8 cellular contexts compared by ENCODE assay signal in genomic region chr1:72284084-72284397, GRCh38. TPM values are rescaled to one million over a fixed set of nuclear protein-coding genes. Genes with fewer than 3 reads are reported as not detected.
DNase-seq lines count a peak whose midpoint lies in the region; ATAC-seq, FAIRE-seq and TF ChIP-seq lines count a peak whose summit lies in the region.

No MANE protein-coding gene starts in this region.

- H3K27me3 ChIP-seq in SK-N-SH (ENCODE audit: insufficient read depth) (no peaks in the 10 kb centered on the region), ascending aorta (no peaks in the 10 kb centered on the region), HepG2 (ENCODE audit: control insufficient read depth in 1 of 2, insufficient read depth in 2 of 2, low read length in 2 of 2) (peaks cover 0 to 35% of the 10 kb centered on the region in 2 experiments; a peak in 4 of 5 replicates), transverse colon (peaks cover 40% of the 10 kb centered on the region)

- H4K20me1 ChIP-seq in SK-N-SH (ENCODE audit: insufficient read depth) = no peaks in the 10 kb centered on the region
- H4K20me1 ChIP-seq in HepG2 (ENCODE audit: insufficient read depth, low read length) = no peaks in the 10 kb centered on the region

- H3K4me2 ChIP-seq in SK-N-SH (peak overlapping the region; percentile 94), HepG2 (ENCODE audit: low read depth, low read length) (peak overlapping the region; percentile 99)

- TF ChIP-seq CTCF in SK-N-SH (IDR thresholded peaks at IDR 0.05) (no peak), ascending aorta (IDR thresholded peaks at IDR 0.05) (no peak), HepG2 (CRISPR knock-in tag; IDR thresholded peaks at IDR 0.05) (no peak), transverse colon (IDR thresholded peaks at IDR 0.05) (no peak)

- H3K79me2 ChIP-seq in SK-N-SH (ENCODE audit: insufficient read depth) = no peaks in the 10 kb centered on the region; the same call in 1 of the 2 replicates
- no peaks in the 10 kb centered on the region for H3K79me2 ChIP-seq in HepG2 (ENCODE audit: insufficient read depth, low read length)

- 2% methylated on average over 7 of the region's 7 CpGs for WGBS in SK-N-SH (ENCODE audit: low lambda C conversion rate)
- WGBS in HepG2 (ENCODE audit: low lambda C conversion rate) = 18% methylated on average over 7 of the region's 7 CpGs
- 1 to 2% methylated on average over 7 of the region's 7 CpGs for WGBS in transverse colon (ENCODE audit: low coverage in 1 of 2), 2 donors

- no peaks in the 10 kb centered on the region for H3K36me3 ChIP-seq in SK-N-SH (replicated peaks in 1 of 2; ENCODE audit: control insufficient read depth in 1 of 2, insufficient read depth in 2 of 2, low read length in 1 of 2)
- no peaks in the 10 kb centered on the region for H3K36me3 ChIP-seq in ascending aorta
- no peaks in the 10 kb centered on the region for H3K36me3 ChIP-seq in HepG2 (replicated peaks in 1 of 2; ENCODE audit: control insufficient read depth in 1 of 2, insufficient read depth in 2 of 2, low read length in 2 of 2)
- H3K36me3 ChIP-seq in transverse colon = no peaks in the 10 kb centered on the region

- BruUV-seq in HepG2 (replicated peaks; lab: Mats Ljungman, UMichigan) = no TSS peak

- ATAC-seq in SK-N-SH treated with all-trans-retinoic acid at 6 μM for 48 hours (no peak), HepG2 (no peak), esophagus mucosa (no peak), GM21737 (IDR thresholded peaks at IDR 0.05; ENCODE audit: unreplicated experiment) (no peak)

- in situ Hi-C loops in HepG2 (cut with HindIII; ENCODE audit: extremely low pct_ligation_motif_present, low pct_unique_long_range_greater_than_20kb) = no loop called here
- in situ Hi-C loops in transverse colon (cut with MboI; ENCODE audit: low pct_ligation_motif_present in 1 of 4, low pct_unique_long_range_greater_than_20kb in 1 of 4, low sequenced_read_pairs in 3 of 4) = no loop called here

- no peaks in the 10 kb centered on the region for H3K9me3 ChIP-seq in SK-N-SH
- H3K9me3 ChIP-seq in ascending aorta = no peaks in the 10 kb centered on the region
- H3K9me3 ChIP-seq in HepG2 (ENCODE audit: low read length) = no peaks in the 10 kb centered on the region
- H3K9me3 ChIP-seq in transverse colon = no peaks in the 10 kb centered on the region

- DNase-seq in SK-N-SH (no peak), ascending aorta (ENCODE audit: low spot score in 2 of 2) (no peak), HepG2 (ENCODE audit: low spot score) (no peak), transverse colon (no peak), NCI-H2227 treated with DMSO at 0.1 percent for 48 hours (lab: John Stamatoyannopoulos, UW) (no peak)

- peak overlapping the region; percentile 99 for H2AFZ ChIP-seq in SK-N-SH (ENCODE audit: low read depth)
- peak overlapping the region; percentile 40 for H2AFZ ChIP-seq in HepG2 (ENCODE audit: low read length)

- no peak for FAIRE-seq in HepG2 (lab: Jason Lieb, UNC)

- H3K4me1 ChIP-seq in SK-N-SH (ENCODE audit: control insufficient read depth in 1 of 2, insufficient read depth in 2 of 2, low read depth in 1 of 2, low read length in 1 of 2) (peaks cover 5 to 9% of the 10 kb centered on the region in 2 experiments), ascending aorta (peaks cover 0 to 5% of the 10 kb centered on the region in 2 donors), HepG2 (ENCODE audit: insufficient read depth, low read length) (peaks cover 24% of the 10 kb centered on the region), transverse colon (peaks cover 0 to 15% (median 7%) of the 10 kb centered on the region in 4 donors)

- H3K9ac ChIP-seq in SK-N-SH (peak overlapping the region; percentile 97), HepG2 (ENCODE audit: insufficient read depth, low read depth, low read length) (no peak overlapping the region)

- intact Hi-C loops in ascending aorta (cut with DNase I) = no loop called here
- intact Hi-C loops in HepG2 (cut with micrococcal nuclease; ENCODE audit: unreplicated experiment) = loop anchor here (5.0 kb wide), 1 partner anchor 198 kb away; no protein-coding TSS in a partner anchor
- intact Hi-C loops in transverse colon (cut with DNase I; ENCODE audit: low total_unique reads) = loop anchor here (5.0 kb wide), 1 partner anchor 102 kb away; no protein-coding TSS in a partner anchor

- TF ChIP-seq POLR2A in HepG2 (IDR thresholded peaks at IDR 0.05; ENCODE audit: insufficient read depth in 1 of 2, low read depth in 2 of 2, low read length in 2 of 2) (no peak), transverse colon (IDR thresholded peaks at IDR 0.05) (no peak)

- POLR2A ChIA-PET in SK-N-SH (lab: Yijun Ruan, JAX) (no interaction called here), HepG2 (lab: Yijun Ruan, JAX) (no interaction called here)

- H3K4me3 ChIP-seq in SK-N-SH (ENCODE audit: low read depth in 2 of 2, low read length in 1 of 2) (peak overlapping the region; percentile 65 to 91), ascending aorta (peak overlapping the region; percentile 78 to 95), HepG2 (replicated peaks in 1 of 3; ENCODE audit: insufficient read depth in 1 of 3, low read depth in 2 of 3, low read length in 3 of 3) (peak overlapping the region; percentile 50 to 73 (median 56)), transverse colon (peak overlapping the region; percentile 39 to 60 (median 50))

- CTCF ChIA-PET in SK-N-SH (lab: Yijun Ruan, JAX) (interaction anchor here (0.7 to 2.5 kb wide), 11 partner anchors 12 to 1391 kb away, joined by 3 to 7 read pairs (median 4); no protein-coding TSS in a partner anchor), HepG2 (lab: Yijun Ruan, JAX; ENCODE audit: low intra/inter-chr PET ratio, low total read pairs) (no interaction called here)

- peaks cover 32% of the 10 kb centered on the region for H3F3A ChIP-seq in SK-N-SH (replicated peaks; ENCODE audit: insufficient read depth)

- peak overlapping the region; percentile 95 to 96 for H3K27ac ChIP-seq in SK-N-SH (ENCODE audit: low read depth in 2 of 2, low read length in 1 of 2)
- peak overlapping the region; percentile 92 to 95 for H3K27ac ChIP-seq in ascending aorta
- H3K27ac ChIP-seq in HepG2 (ENCODE audit: extremely low read length, insufficient read depth, low read length) = no peak overlapping the region
- H3K27ac ChIP-seq in transverse colon = peak overlapping the region; percentile 79 to 94 (median 87)

- TF ChIP-seq RAD21 in SK-N-SH (IDR thresholded peaks at IDR 0.05; ENCODE audit: low read length) (no peak), HepG2 (CRISPR knock-in tag; IDR thresholded peaks at IDR 0.05) (no peak)

- H3K9me2 ChIP-seq in SK-N-SH = no peaks in the 10 kb centered on the region

- no peak for TF ChIP-seq EP300 in SK-N-SH (IDR thresholded peaks at IDR 0.05; ENCODE audit: borderline replicate concordance in 1 of 2, low read depth in 1 of 2, low read length in 1 of 2)
- no peak for TF ChIP-seq EP300 in HepG2 (IDR thresholded peaks at IDR 0.05; ENCODE audit: low read depth in 2 of 2, low read length in 2 of 2)
- TF ChIP-seq EP300 in HepG2 (CRISPR knock-in tag; IDR thresholded peaks at IDR 0.05; ENCODE audit: borderline replicate concordance) = no peak
- TF ChIP-seq EP300 in transverse colon (IDR thresholded peaks at IDR 0.05; ENCODE audit: low read depth) = no peak

TF ChIP-seq in HepG2, 621 proteins besides CTCF, POLR2A, EP300 and RAD21 (continues in another document):
- TF ChIP-seq, protein P1, sequence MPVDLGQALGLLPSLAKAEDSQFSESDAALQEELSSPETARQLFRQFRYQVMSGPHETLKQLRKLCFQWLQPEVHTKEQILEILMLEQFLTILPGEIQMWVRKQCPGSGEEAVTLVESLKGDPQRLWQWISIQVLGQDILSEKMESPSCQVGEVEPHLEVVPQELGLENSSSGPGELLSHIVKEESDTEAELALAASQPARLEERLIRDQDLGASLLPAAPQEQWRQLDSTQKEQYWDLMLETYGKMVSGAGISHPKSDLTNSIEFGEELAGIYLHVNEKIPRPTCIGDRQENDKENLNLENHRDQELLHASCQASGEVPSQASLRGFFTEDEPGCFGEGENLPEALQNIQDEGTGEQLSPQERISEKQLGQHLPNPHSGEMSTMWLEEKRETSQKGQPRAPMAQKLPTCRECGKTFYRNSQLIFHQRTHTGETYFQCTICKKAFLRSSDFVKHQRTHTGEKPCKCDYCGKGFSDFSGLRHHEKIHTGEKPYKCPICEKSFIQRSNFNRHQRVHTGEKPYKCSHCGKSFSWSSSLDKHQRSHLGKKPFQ (CRISPR knock-in tag; IDR thresholded peaks at IDR 0.05; ENCODE audit: insufficient replicate concordance) = no peak

RNA-seq across cellular contexts. Expression of gene NEGR1, which starts 1.7 kb away (rescaled TPM):
- polyA plus RNA-seq in SK-N-SH (2012; rRNA removed) (0.21 TPM in 2 replicates), HepG2 (2011; rRNA removed) (not detected in 2 replicates)
- polyA plus RNA-seq in SK-N-SH (2012; cell fraction: cytosol; rRNA removed) = 0.36 and 0.39 TPM in 2 replicates
- 0.14 and 0.33 TPM in 2 replicates for polyA plus RNA-seq in SK-N-SH (2012; cell fraction: nucleus; rRNA removed)
- total RNA-seq in ascending aorta (42.8 TPM), HepG2 (2016; rRNA removed; fragmentation: Illumina TruSeq; extraction: Trizol) (not detected in 2 replicates), transverse colon (10 to 100 TPM in 1 of 4 donors, 1 to 10 TPM in 3; 7.0 to 10.0 (median 8.1) TPM), esophagus mucosa (0.16 TPM)
- not detected in 2 replicates for total RNA-seq in HepG2 (2016; cell fraction: cytosol; rRNA removed; fragmentation: Illumina TruSeq; extraction: Trizol; ENCODE audit: low read depth)
- 0.03 TPM in 1 of 2 replicates, not detected in the other for total RNA-seq in HepG2 (2016; cell fraction: insoluble cytoplasmic fraction; rRNA removed; fragmentation: Illumina TruSeq; extraction: Trizol)
- not detected in 2 replicates for total RNA-seq in HepG2 (2016; cell fraction: membrane; rRNA removed; fragmentation: Illumina TruSeq; extraction: Trizol)
- not detected in 2 replicates for total RNA-seq in HepG2 (2016; cell fraction: nucleus; rRNA removed; fragmentation: Illumina TruSeq; extraction: Trizol)
- not detected in 2 replicates for polyA plus RNA-seq in HepG2 (2011; cell fraction: cytosol; rRNA removed)
- polyA plus RNA-seq in HepG2 (2011; cell fraction: nucleus; rRNA removed) = not detected in 2 replicates
- 0.01 TPM in 1 of 2 replicates, not detected in the other for polyA plus RNA-seq in HepG2 (2012)
- polyA plus RNA-seq in HepG2 (2016; cell fraction: cytosol; fragmentation: Illumina TruSeq; extraction: Trizol; ENCODE audit: low read depth) = not detected in 2 replicates
- polyA plus RNA-seq in HepG2 (2016; cell fraction: insoluble cytoplasmic fraction; fragmentation: Illumina TruSeq; extraction: Trizol; ENCODE audit: low read depth) = not detected in 2 replicates
- not detected in 2 replicates for polyA plus RNA-seq in HepG2 (2016; cell fraction: membrane; fragmentation: Illumina TruSeq; extraction: Trizol; ENCODE audit: low read depth)
- polyA plus RNA-seq in HepG2 (2016; cell fraction: nucleus; fragmentation: Illumina TruSeq; extraction: Trizol; ENCODE audit: insufficient read depth, low read depth) = not detected in 2 replicates
- 0.68 and 3.3 TPM in 2 replicates for polyA minus RNA-seq in HepG2 (2011; rRNA and poly(A)+ RNA removed; ENCODE audit: low replicate concordance)
- polyA minus RNA-seq in HepG2 (2011; cell fraction: cytosol; rRNA and poly(A)+ RNA removed) = not detected in 2 replicates
- not detected in 2 replicates for polyA minus RNA-seq in HepG2 (2011; cell fraction: nucleus; rRNA and poly(A)+ RNA removed)

Comparison
In these comparisons a context has a peak if more than half of its experiments do, and no peak if none do; other contexts are left out.
1. Of the 25 proteins assayed by ChIP-seq in both HepG2 and SK-N-SH: peak only in HepG2: none; only in SK-N-SH: PBX3; in both: none; in neither: 24.